In genomic region chr21:28770867-28771661, GRCh38 we compare ENCODE assay signal across 14 cellular contexts.
DNase-seq lines count a peak whose midpoint lies in the region; ATAC-seq, FAIRE-seq and TF ChIP-seq lines count a peak whose summit lies in the region.
"Had no signal": no experiment of that assay in that cellular context is flagged by ENCODE, and none has a peak within 500 bp of the region (broad histone marks: within the 10 kb centered on the region; RNA-seq: fewer than 3 reads in every experiment).

No MANE protein-coding gene starts in this region.

- CTCF ChIA-PET in IMR-90 (lab: Yijun Ruan, JAX), result interaction anchor here (0.6 kb wide), 1 partner anchor 435 kb away, joined by 4 read pairs; no protein-coding TSS in a partner anchor

- in situ Hi-C loops in IMR-90 (cut with MboI; ENCODE audit: low sequenced_read_pairs), result no loop called here

- H4K20me1 ChIP-seq in IMR-90 (ENCODE audit: insufficient read depth, low read length) (no peaks in the 10 kb centered on the region), hepatocyte (ENCODE audit: insufficient read depth, poor library complexity, severe bottlenecking) (no peaks in the 10 kb centered on the region)

- peak overlapping the region; percentile 89 for H2AK5ac ChIP-seq in IMR-90 (ENCODE audit: low read depth, low read length)

- peaks cover 42% of the 10 kb centered on the region for H3K4me1 Mint-ChIP-seq in chondrocyte (ENCODE audit: low read depth)
- H3K4me1 Mint-ChIP-seq: neural progenitor cell had no signal

- H3K36me3 Mint-ChIP-seq in chondrocyte (ENCODE audit: low read depth), result no peaks in the 10 kb centered on the region
- H3K36me3 Mint-ChIP-seq: neural progenitor cell had no signal

- H3K23ac ChIP-seq in IMR-90 (ENCODE audit: low read depth, low read length), result peak overlapping the region; percentile 69

- intact Hi-C loops in IMR-90 (cut with micrococcal nuclease), result loop anchor here (10.0 kb wide), 1 partner anchor 1926 kb away; the partner anchor contains the start of gene ADAMTS1

- no peaks in the 10 kb centered on the region for H3K79me1 ChIP-seq in IMR-90 (ENCODE audit: low read depth in 1 of 2, low read length in 2 of 2)

- peak overlapping the region; percentile 92 for H4K91ac ChIP-seq in IMR-90 (ENCODE audit: insufficient read depth, low read depth, low read length)

- dilution Hi-C loops in IMR-90 (cut with HindIII; ENCODE audit: low sequenced_read_pairs, unreplicated experiment), result no loop called here

- H3K4me3 ChIP-seq in IMR-90 (ENCODE audit: insufficient read depth, low read depth, low read length) (no peak overlapping the region), hepatocyte (no peak overlapping the region), skeletal muscle satellite cell (ENCODE audit: low read length) (peak overlapping the region; percentile 6), small intestine (ENCODE audit: low read depth in 1 of 2, low read length in 2 of 2) (no peak overlapping the region)
- H3K4me3 ChIP-seq: neural progenitor cell had no signal

- TF ChIP-seq RAD21 in IMR-90 (IDR thresholded peaks at IDR 0.05; ENCODE audit: low read length), result no peak

- peaks cover 4% of the 10 kb centered on the region for H3K9me3 Mint-ChIP-seq in chondrocyte (ENCODE audit: low read depth)

- WGBS in IMR-90 (ENCODE audit: extremely low coverage in 2 of 2, insufficient read length in 1 of 2), 2 experiments, result no CpG with 5 or more reads among the region's 5 CpGs
- 77% methylated on average over 5 of the region's 5 CpGs for WGBS in hepatocyte (ENCODE audit: low lambda C conversion rate, missing lambda C conversion rate)
- WGBS in small intestine, 3 donors, result 81 to 93% (median 89%) methylated on average over 5 of the region's 5 CpGs

- peak overlapping the region; percentile 90; the same call in 2 of the 3 replicates for H2BK15ac ChIP-seq in IMR-90 (ENCODE audit: low read depth, low read length)

- peaks cover 4% of the 10 kb centered on the region for H3K9me1 ChIP-seq in IMR-90 (ENCODE audit: insufficient read depth, low read length)

- no peaks in the 10 kb centered on the region for H3K27me3 Mint-ChIP-seq in chondrocyte (ENCODE audit: low read depth)
- H3K27me3 Mint-ChIP-seq: CD4-positive, alpha-beta T cell had no signal

- H2BK5ac ChIP-seq in IMR-90 (ENCODE audit: low read depth, low read length, poor library complexity, severe bottlenecking), result peak overlapping the region; percentile 83

- H2AK9ac ChIP-seq in IMR-90 (replicated peaks; ENCODE audit: low read depth, low read length, poor library complexity), result no peak overlapping the region

- H3K4ac ChIP-seq in IMR-90 (ENCODE audit: low read depth, low read length), result peak overlapping the region; percentile 90

- FAIRE-seq in small intestine (lab: Jason Lieb, UNC), result no peak

- no TSS peak for BruUV-seq in IMR-90 (replicated peaks; lab: Mats Ljungman, UMichigan)

- peak overlapping the region; percentile 70 for H3K9ac ChIP-seq in IMR-90 (ENCODE audit: low read depth, low read length)
- peak overlapping the region; percentile 76 for H3K9ac ChIP-seq in skeletal muscle satellite cell (ENCODE audit: low read depth, low read length)
- H3K9ac ChIP-seq: neural progenitor cell had no signal

- H4K5ac ChIP-seq in IMR-90 (ENCODE audit: low read depth, low read length), result peak overlapping the region; percentile 73

- H2BK20ac ChIP-seq in IMR-90 (ENCODE audit: low read depth, low read length), result peak overlapping the region; percentile 98

- H3K14ac ChIP-seq in IMR-90 (replicated peaks; ENCODE audit: low read depth, low read length), result peak overlapping the region; percentile 91

- H3K27ac ChIP-seq in IMR-90 (ENCODE audit: insufficient read depth, low read length) (peak overlapping the region; percentile 99), hepatocyte (peak overlapping the region; percentile 91), small intestine (ENCODE audit: low read depth in 1 of 2, low read length in 1 of 2) (peak overlapping the region in 1 of 2 donors; percentile 85)
- H3K27ac ChIP-seq: neural progenitor cell had no signal

- peak overlapping the region; percentile 93 for H3K27ac Mint-ChIP-seq in chondrocyte (ENCODE audit: unreplicated experiment)
- H3K27ac Mint-ChIP-seq: CD4-positive, alpha-beta T cell; neural progenitor cell had no signal

- H3K36me3 ChIP-seq in IMR-90 (ENCODE audit: control insufficient read depth, insufficient read depth, low read length) (no peaks in the 10 kb centered on the region), hepatocyte (replicated peaks; ENCODE audit: insufficient read depth, low read depth) (no peaks in the 10 kb centered on the region), skeletal muscle satellite cell (ENCODE audit: insufficient read depth, low read length) (no peaks in the 10 kb centered on the region), small intestine (ENCODE audit: control insufficient read depth in 2 of 2, insufficient read depth in 2 of 2, low read length in 2 of 2) (no peaks in the 10 kb centered on the region)
- H3K36me3 ChIP-seq: neural progenitor cell had no signal

- no peak overlapping the region for H3K4me3 Mint-ChIP-seq in chondrocyte (ENCODE audit: unreplicated experiment)
- H3K4me3 Mint-ChIP-seq: CD4-positive, alpha-beta T cell; immature natural killer cell; neural progenitor cell had no signal

- no peak for TF ChIP-seq POLR2A in IMR-90 (IDR thresholded peaks at IDR 0.05; ENCODE audit: low read depth, low read length)

- DNase-seq in IMR-90 (peak; percentile 36), chondrocyte (ENCODE audit: low spot score) (no peak), hepatocyte (ENCODE audit: low spot score) (peak; percentile 14), small intestine (no peak), NK-92 (lab: John Stamatoyannopoulos, UW; ENCODE audit: unreplicated experiment) (no peak), NCI-H1436 treated with DMSO at 0.1 percent for 48 hours (lab: John Stamatoyannopoulos, UW) (no peak)
- DNase-seq: activated CD8-positive, alpha-beta memory T cell treated with anti-CD3 and anti-CD28 coated beads, Interleukin-2, amount 50 U/mL, for 4 hours; CD4-positive, alpha-beta T cell; immature natural killer cell; MM.1S had no signal

- peak overlapping the region; percentile 91 for H3K18ac ChIP-seq in IMR-90 (ENCODE audit: low read depth, low read length)

- H3K27me3 ChIP-seq in IMR-90 (ENCODE audit: control insufficient read depth, insufficient read depth, low read length) (no peaks in the 10 kb centered on the region), hepatocyte (no peaks in the 10 kb centered on the region), skeletal muscle satellite cell (ENCODE audit: control insufficient read depth, insufficient read depth, low read length) (no peaks in the 10 kb centered on the region), small intestine (ENCODE audit: control insufficient read depth in 2 of 2, insufficient read depth in 2 of 2, low read length in 2 of 2) (no peaks in the 10 kb centered on the region)
- H3K27me3 ChIP-seq: neural progenitor cell had no signal

- H2AFZ ChIP-seq in IMR-90 (replicated peaks; ENCODE audit: low read length, poor library complexity) (no peak overlapping the region), hepatocyte (no peak overlapping the region)
- H2AFZ ChIP-seq: neural progenitor cell had no signal

- H3K4me2 ChIP-seq in IMR-90 (ENCODE audit: low read depth, low read length), result peak overlapping the region; percentile 38
- peak overlapping the region; percentile 53 for H3K4me2 ChIP-seq in hepatocyte
- peak overlapping the region; percentile 64 for H3K4me2 ChIP-seq in skeletal muscle satellite cell (ENCODE audit: low read length)
- H3K4me2 ChIP-seq: neural progenitor cell had no signal

- peaks cover 3% of the 10 kb centered on the region for H3K79me2 ChIP-seq in hepatocyte

- H3K4me1 ChIP-seq in IMR-90 (ENCODE audit: control insufficient read depth, insufficient read depth, low read length) (peaks cover 15% of the 10 kb centered on the region), hepatocyte (ENCODE audit: insufficient read depth) (peaks cover 48% of the 10 kb centered on the region), skeletal muscle satellite cell (ENCODE audit: control insufficient read depth, insufficient read depth, low read length) (peaks cover 43% of the 10 kb centered on the region), small intestine (ENCODE audit: control insufficient read depth in 2 of 2, insufficient read depth in 1 of 2, low read depth in 1 of 2, low read length in 1 of 2) (peaks cover 0 to 6% of the 10 kb centered on the region in 2 donors)
- H3K4me1 ChIP-seq: neural progenitor cell had no signal

- POLR2A ChIA-PET in IMR-90 (lab: Charles Lee; ENCODE audit: unreplicated experiment), result no interaction called here

- TF ChIP-seq CTCF in IMR-90 (conservative IDR thresholded peaks at IDR 0.05; ENCODE audit: low read depth, low read length) (no peak), chondrocyte (IDR thresholded peaks at IDR 0.05) (peak; percentile 46), hepatocyte (IDR thresholded peaks at IDR 0.05; ENCODE audit: poor library complexity) (no peak)

- no peaks in the 10 kb centered on the region for H3K9me2 ChIP-seq in hepatocyte (replicated peaks; ENCODE audit: insufficient read depth)

- H4K8ac ChIP-seq in IMR-90 (ENCODE audit: low read depth in 2 of 2, low read length in 2 of 2), result peak overlapping the region; percentile 60 to 88

- ATAC-seq in IMR-90 (ENCODE audit: low read depth), result peak; percentile 2; the same call in 1 of the 2 replicates
- no peak for ATAC-seq in HG03108 (IDR thresholded peaks at IDR 0.05; ENCODE audit: unreplicated experiment)
- ATAC-seq: Panc1 had no signal

- H3K56ac ChIP-seq in IMR-90 (ENCODE audit: extremely low read depth, insufficient read depth, low read length), result peak overlapping the region; percentile 83

- H3K9me3 ChIP-seq in IMR-90 (ENCODE audit: control insufficient read depth, insufficient read depth, low read length), result no peaks in the 10 kb centered on the region
- H3K9me3 ChIP-seq in hepatocyte (ENCODE audit: low read depth), result peaks cover under 1% of the 10 kb centered on the region
- H3K9me3 ChIP-seq in skeletal muscle satellite cell (replicated peaks; ENCODE audit: low read length), result no peaks in the 10 kb centered on the region
- no peaks in the 10 kb centered on the region for H3K9me3 ChIP-seq in small intestine (ENCODE audit: control insufficient read depth, low read depth)

- H2BK120ac ChIP-seq in IMR-90 (ENCODE audit: low read depth, low read length), result peak overlapping the region; percentile 95

TF ChIP-seq in IMR-90, 13 proteins besides CTCF, POLR2A, EP300 and RAD21:
- no peak for TF ChIP-seq FOS (IDR thresholded peaks at IDR 0.05; ENCODE audit: low read depth, low read length)

Comparison
In these comparisons a context has a peak if more than half of its experiments do, and no peak if none do; other contexts are left out.
1. DNase-seq: peak in IMR-90 (single experiment) and hepatocyte (single experiment); none in chondrocyte (single experiment), small intestine (single experiment), NK-92 (single experiment) and NCI-H1436 treated with DMSO at 0.1 percent for 48 hours (single experiment).
2. Peak in every context shown above with its lines, with median percentiles within 50 percentile points of each other: H3K4me2 ChIP-seq.